Comparison of ENCODE assay signal across 27 cellular contexts in genomic region chr7:4145576-4145975, GRCh38.
"Had no signal": no experiment of that assay in that cellular context is flagged by ENCODE, and none has a peak within 500 bp of the region (broad histone marks: within the 10 kb centered on the region; RNA-seq: fewer than 3 reads in every experiment).

No MANE protein-coding gene starts in this region.

- H3K27ac Mint-ChIP-seq: activated B cell treated with CpG ODN at 0.5 μM for 24 hours; activated CD4-positive, alpha-beta T cell treated with anti-CD3 and anti-CD28 coated beads, Interleukin-2, amount 10 ng/mL, durations not matched to agents 24 days and 14 days; activated naive CD4-positive, alpha-beta T cell treated with anti-CD3 and anti-CD28 coated beads, Interleukin-2, amount 50 U/mL, for 72 hours; activated naive CD8-positive, alpha-beta T cell treated with anti-CD3 and anti-CD28 coated beads, Interleukin-2, amount 50 U/mL, for 24 hours; T-helper 17 cell had no signal

- H3K27me3 ChIP-seq: SJSA1 had no signal

- H3K4me3 Mint-ChIP-seq: activated B cell treated with CpG ODN at 0.5 μM for 24 hours; activated CD4-positive, alpha-beta T cell treated with anti-CD3 and anti-CD28 coated beads, Interleukin-2, amount 10 ng/mL, durations not matched to agents 24 days and 14 days; activated naive CD8-positive, alpha-beta T cell treated with anti-CD3 and anti-CD28 coated beads, Interleukin-2, amount 50 U/mL, for 24 hours; activated T-cell treated with anti-CD3 and anti-CD28 coated beads, Interleukin-2, amount 50 U/mL, for 4 hours; T-helper 17 cell had no signal

- ATAC-seq: activated naive CD8-positive, alpha-beta T cell treated with anti-CD3 and anti-CD28 coated beads, Interleukin-2, amount 50 U/mL, for 24 hours; activated T-cell treated with anti-CD3 and anti-CD28 coated beads, Interleukin-2, amount 50 U/mL, for 4 hours; K562; T-helper 17 cell had no signal

- H3K4me1 ChIP-seq: SJSA1 had no signal

- FAIRE-seq: astrocyte, K562, RCC 7860 had no signal

- H3K4me3 ChIP-seq: K562, SJSA1 had no signal

- H3K36me3 ChIP-seq: SJSA1 had no signal

- H3K36me3 Mint-ChIP-seq: activated naive CD4-positive, alpha-beta T cell treated with anti-CD3 and anti-CD28 coated beads, Interleukin-2, amount 50 U/mL, for 72 hours had no signal

- H3K9me3 Mint-ChIP-seq: activated B cell treated with CpG ODN at 0.5 μM for 24 hours; activated CD4-positive, alpha-beta T cell treated with anti-CD3 and anti-CD28 coated beads, Interleukin-2, amount 10 ng/mL, durations not matched to agents 24 days and 14 days; activated naive CD4-positive, alpha-beta T cell treated with anti-CD3 and anti-CD28 coated beads, Interleukin-2, amount 50 U/mL, for 72 hours; activated naive CD8-positive, alpha-beta T cell treated with anti-CD3 and anti-CD28 coated beads, Interleukin-2, amount 50 U/mL, for 24 hours; activated T-cell treated with anti-CD3 and anti-CD28 coated beads, Interleukin-2, amount 50 U/mL, for 4 hours had no signal

- H3K4me1 Mint-ChIP-seq: activated B cell treated with CpG ODN at 0.5 μM for 24 hours; activated naive CD8-positive, alpha-beta T cell treated with anti-CD3 and anti-CD28 coated beads, Interleukin-2, amount 50 U/mL, for 24 hours had no signal

- H3K27ac ChIP-seq: SJSA1 had no signal

- H3K9me3 ChIP-seq: SJSA1 had no signal

- DNase-seq: activated B cell treated with CpG ODN at 0.5 μM for 24 hours; activated CD4-positive, alpha-beta T cell treated with anti-CD3 and anti-CD28 coated beads for 1 hour; activated CD4-positive, alpha-beta T cell treated with anti-CD3 and anti-CD28 coated beads, Interleukin-2, amount 10 ng/mL, durations not matched to agents 24 days and 14 days; activated CD4-positive, alpha-beta T cell treated with anti-CD3 and anti-CD28 coated beads, Interleukin-2, amount 50 U/mL, for 48 hours; activated CD8-positive, alpha-beta memory T cell treated with anti-CD3 and anti-CD28 coated beads for 24 hours; activated effector memory CD4-positive, alpha-beta T cell treated with anti-CD3 and anti-CD28 coated beads, Interleukin-2, amount 50 U/mL, for 16 hours; activated naive CD4-positive, alpha-beta T cell treated with Interleukin-2 at 50 U/mL for 16 hours; activated naive CD8-positive, alpha-beta T cell treated with anti-CD3 and anti-CD28 coated beads, Interleukin-2, amount 50 U/mL, for 24 hours; activated T-cell treated with anti-CD3 and anti-CD28 coated beads, Interleukin-2, amount 50 U/mL, for 4 hours; amniotic stem cell; Karpas-422; MM.1S; NCI-H1105; NCI-H1436; NCI-H1694 treated with DMSO at 0.1 percent for 48 hours; NCI-H2029 treated with DMSO at 0.1 percent for 48 hours; NCI-H345; NCI-H510A treated with DMSO at 0.1 percent for 48 hours; NCI-H69; SHP77; T-helper 17 cell; T-helper 9 cell had no signal
